15 cellular contexts compared by ENCODE assay signal in the genomic region with DNA sequence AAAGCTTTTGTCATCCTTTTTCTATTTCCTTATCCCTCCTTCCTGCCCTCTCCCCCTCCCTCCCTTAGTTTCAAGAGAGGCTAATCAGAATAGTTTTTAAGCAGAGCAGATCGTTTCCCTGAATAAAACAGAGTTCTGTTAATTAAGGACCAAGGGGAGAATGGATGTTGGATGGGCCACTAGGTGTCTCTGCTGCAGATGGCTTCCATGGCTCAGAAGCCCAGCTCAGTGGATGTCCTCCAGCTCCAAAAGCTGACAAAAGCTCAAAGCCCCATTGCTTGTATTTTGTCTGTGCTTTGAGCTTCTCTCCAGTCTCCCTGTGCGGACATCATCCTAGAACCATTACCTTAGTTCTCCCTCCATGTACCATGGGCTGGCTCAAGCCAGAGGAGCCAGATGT. TPM values are rescaled to one million over a fixed set of nuclear protein-coding genes. Genes with fewer than 3 reads are reported as not detected.
DNase-seq lines count a peak whose midpoint lies in the region; ATAC-seq, FAIRE-seq and TF ChIP-seq lines count a peak whose summit lies in the region.
"Had no signal": no experiment of that assay in that cellular context is flagged by ENCODE, and none has a peak within 500 bp of the region (broad histone marks: within the 10 kb centered on the region; RNA-seq: fewer than 3 reads in every experiment).

No MANE protein-coding gene starts in this region.

- H3K27me3 ChIP-seq in bronchial epithelial cell (ENCODE audit: control insufficient read depth, insufficient read depth, low read length) (no peaks in the 10 kb centered on the region), psoas muscle (ENCODE audit: insufficient read depth in 3 of 3, low read length in 2 of 3) (no peaks in the 10 kb centered on the region), right atrium auricular region (no peaks in the 10 kb centered on the region)

- TF ChIP-seq CTCF in bronchial epithelial cell (IDR thresholded peaks at IDR 0.05; ENCODE audit: insufficient read depth, low read length, severe bottlenecking) (peak; percentile 46), psoas muscle (IDR thresholded peaks at IDR 0.05) (peak; percentile 7), right atrium auricular region (IDR thresholded peaks at IDR 0.05) (no peak)

- H3K27ac ChIP-seq in psoas muscle (no peak overlapping the region), right atrium auricular region (no peak overlapping the region)

- intact Hi-C loops in Right ventricle myocardium inferior (cut with DNase I) (no loop called here), Right ventricle myocardium superior (cut with DNase I) (no loop called here), psoas muscle (cut with DNase I) (loop anchor here in 1 of 2 donors (1.0 kb wide), 1 partner anchor 20 kb away; no protein-coding TSS in a partner anchor)

- no peaks in the 10 kb centered on the region for H3K36me3 ChIP-seq in bronchial epithelial cell (ENCODE audit: control insufficient read depth, insufficient read depth, low read length)
- H3K36me3 ChIP-seq in psoas muscle (ENCODE audit: insufficient read depth in 1 of 2, low read depth in 1 of 2): no peaks in the 10 kb centered on the region
- H3K36me3 ChIP-seq in right atrium auricular region: no peaks in the 10 kb centered on the region

- H3K9me3 ChIP-seq in psoas muscle (no peaks in the 10 kb centered on the region), right atrium auricular region (no peaks in the 10 kb centered on the region)

- no peak for ATAC-seq in Right ventricle myocardium inferior
- ATAC-seq in Right ventricle myocardium superior (ENCODE audit: poor library complexity): no peak
- ATAC-seq in psoas muscle: no peak
- ATAC-seq in GM18867 (IDR thresholded peaks at IDR 0.05; ENCODE audit: unreplicated experiment): no peak
- ATAC-seq in GM21529 (IDR thresholded peaks at IDR 0.05; ENCODE audit: unreplicated experiment): no peak

- 63 to 78% (median 71%) methylated on average over 2 of the region's 2 CpGs for WGBS in psoas muscle, 3 donors

- H3K4me3 ChIP-seq in bronchial epithelial cell (ENCODE audit: low read depth, low read length) (no peak overlapping the region), psoas muscle (no peak overlapping the region), right atrium auricular region (no peak overlapping the region)

- FAIRE-seq in bronchial epithelial cell (lab: Jason Lieb, UNC): no peak
- FAIRE-seq: endometrium had no signal

- H3K4me1 ChIP-seq in psoas muscle (no peaks in the 10 kb centered on the region), right atrium auricular region (peaks cover 0 to 11% of the 10 kb centered on the region in 2 donors)

- DNase-seq in Right ventricle myocardium inferior (ENCODE audit: missing footprints): peak; percentile 32
- no peak for DNase-seq in Right ventricle myocardium superior
- peak; percentile 39 for DNase-seq in M059J (ENCODE audit: low read depth)
- no peak for DNase-seq in bronchial epithelial cell (ENCODE audit: low read depth)
- DNase-seq in psoas muscle: no peak
- DNase-seq in right atrium auricular region (ENCODE audit: low spot score): no peak
- DNase-seq: activated CD4-positive, CD25-positive, alpha-beta regulatory T cell; activated naive CD4-positive, alpha-beta T cell treated with Interleukin-2 at 50 U/mL for 16 hours; CD8-positive, alpha-beta memory T cell; immature natural killer cell; occipital lobe; stimulated activated CD4-positive, alpha-beta T cell treated with anti-CD3 and anti-CD28 coated beads, Interleukin-2, amount 100 ng/mL, for 48 hours had no signal

RNA-seq across cellular contexts. Expression of gene NPR3, which starts 21.0 kb away (rescaled TPM):
- total RNA-seq in Right ventricle myocardium inferior: 10.6 TPM
- 18.3 TPM for total RNA-seq in Right ventricle myocardium superior
- 0.15 and 0.52 TPM in 2 replicates for total RNA-seq in M059J (2014; rRNA removed; shearing (Covaris generic))
- total RNA-seq in bronchial epithelial cell: 1.2 and 17.1 TPM in 2 replicates
- total RNA-seq in psoas muscle: 10 to 100 TPM in 3 of 4 donors, 1 to 10 TPM in 1; 2.2 to 44.2 (median 20.5) TPM
- 10 to 100 TPM in 1 of 3 donors, 1 to 10 TPM in 2; 1.6 to 19.6 (median 1.8) TPM for polyA plus RNA-seq in psoas muscle
- total RNA-seq in right atrium auricular region: 10 to 100 TPM; 22.0 to 51.0 TPM
- total RNA-seq: CD8-positive, alpha-beta memory T cell had no signal
- polyA plus RNA-seq: CD8-positive, alpha-beta memory T cell had no signal

Comparison
In these comparisons a context has a peak if more than half of its experiments do, and no peak if none do; other contexts are left out.
1. DNase-seq: peak in Right ventricle myocardium inferior (single experiment) and M059J (single experiment); none in Right ventricle myocardium superior (single experiment), bronchial epithelial cell (single experiment), psoas muscle (0 of 2) and right atrium auricular region (single experiment).
2. CTCF ChIP-seq: peak in bronchial epithelial cell (single experiment) and psoas muscle (single experiment); none in right atrium auricular region (0 of 2).